In the genomic region with DNA sequence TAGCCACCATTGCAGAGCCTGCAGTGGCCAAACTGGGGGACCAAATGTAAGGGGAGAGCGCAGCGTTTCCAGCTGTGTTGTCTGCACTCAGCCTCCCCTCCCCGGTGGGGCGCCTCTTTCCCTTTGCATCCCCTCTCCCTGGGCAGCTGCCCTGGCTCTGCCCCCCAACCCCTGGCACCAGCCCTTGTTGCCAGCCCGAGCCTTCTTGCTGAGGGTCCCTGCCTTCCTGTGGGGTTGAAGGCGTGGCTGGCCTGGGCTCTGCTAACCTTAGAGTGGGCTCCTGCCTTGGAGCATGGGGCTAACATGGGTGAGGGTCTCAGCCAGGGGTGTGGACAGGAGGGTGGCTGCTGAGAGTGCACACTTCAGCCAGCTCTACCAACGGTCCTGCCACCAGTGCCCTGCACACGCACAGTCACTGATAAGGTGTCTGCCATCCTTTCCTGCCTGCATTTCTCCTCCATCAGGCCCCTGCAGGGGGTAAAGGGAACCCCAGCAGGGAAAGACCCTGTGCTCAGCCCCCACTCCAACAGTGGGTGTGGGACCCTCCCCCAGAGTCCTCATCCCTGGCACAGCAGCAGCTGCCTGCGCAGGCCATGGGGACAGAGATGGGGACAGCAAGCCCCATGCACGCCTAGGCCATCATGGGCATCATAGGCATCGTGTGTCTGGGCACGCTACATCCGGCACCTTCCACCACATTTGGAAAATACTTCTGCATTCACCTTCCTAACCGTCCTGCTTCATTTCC, we compare ENCODE assay signal across 1 cellular context.
TF ChIP-seq lines count a peak whose summit lies in the region.

No MANE protein-coding gene starts in this region.

TF ChIP-seq in GM23338, 12 proteins besides CTCF, POLR2A, EP300 and RAD21 (continued from another document):
- TF ChIP-seq, protein P1, sequence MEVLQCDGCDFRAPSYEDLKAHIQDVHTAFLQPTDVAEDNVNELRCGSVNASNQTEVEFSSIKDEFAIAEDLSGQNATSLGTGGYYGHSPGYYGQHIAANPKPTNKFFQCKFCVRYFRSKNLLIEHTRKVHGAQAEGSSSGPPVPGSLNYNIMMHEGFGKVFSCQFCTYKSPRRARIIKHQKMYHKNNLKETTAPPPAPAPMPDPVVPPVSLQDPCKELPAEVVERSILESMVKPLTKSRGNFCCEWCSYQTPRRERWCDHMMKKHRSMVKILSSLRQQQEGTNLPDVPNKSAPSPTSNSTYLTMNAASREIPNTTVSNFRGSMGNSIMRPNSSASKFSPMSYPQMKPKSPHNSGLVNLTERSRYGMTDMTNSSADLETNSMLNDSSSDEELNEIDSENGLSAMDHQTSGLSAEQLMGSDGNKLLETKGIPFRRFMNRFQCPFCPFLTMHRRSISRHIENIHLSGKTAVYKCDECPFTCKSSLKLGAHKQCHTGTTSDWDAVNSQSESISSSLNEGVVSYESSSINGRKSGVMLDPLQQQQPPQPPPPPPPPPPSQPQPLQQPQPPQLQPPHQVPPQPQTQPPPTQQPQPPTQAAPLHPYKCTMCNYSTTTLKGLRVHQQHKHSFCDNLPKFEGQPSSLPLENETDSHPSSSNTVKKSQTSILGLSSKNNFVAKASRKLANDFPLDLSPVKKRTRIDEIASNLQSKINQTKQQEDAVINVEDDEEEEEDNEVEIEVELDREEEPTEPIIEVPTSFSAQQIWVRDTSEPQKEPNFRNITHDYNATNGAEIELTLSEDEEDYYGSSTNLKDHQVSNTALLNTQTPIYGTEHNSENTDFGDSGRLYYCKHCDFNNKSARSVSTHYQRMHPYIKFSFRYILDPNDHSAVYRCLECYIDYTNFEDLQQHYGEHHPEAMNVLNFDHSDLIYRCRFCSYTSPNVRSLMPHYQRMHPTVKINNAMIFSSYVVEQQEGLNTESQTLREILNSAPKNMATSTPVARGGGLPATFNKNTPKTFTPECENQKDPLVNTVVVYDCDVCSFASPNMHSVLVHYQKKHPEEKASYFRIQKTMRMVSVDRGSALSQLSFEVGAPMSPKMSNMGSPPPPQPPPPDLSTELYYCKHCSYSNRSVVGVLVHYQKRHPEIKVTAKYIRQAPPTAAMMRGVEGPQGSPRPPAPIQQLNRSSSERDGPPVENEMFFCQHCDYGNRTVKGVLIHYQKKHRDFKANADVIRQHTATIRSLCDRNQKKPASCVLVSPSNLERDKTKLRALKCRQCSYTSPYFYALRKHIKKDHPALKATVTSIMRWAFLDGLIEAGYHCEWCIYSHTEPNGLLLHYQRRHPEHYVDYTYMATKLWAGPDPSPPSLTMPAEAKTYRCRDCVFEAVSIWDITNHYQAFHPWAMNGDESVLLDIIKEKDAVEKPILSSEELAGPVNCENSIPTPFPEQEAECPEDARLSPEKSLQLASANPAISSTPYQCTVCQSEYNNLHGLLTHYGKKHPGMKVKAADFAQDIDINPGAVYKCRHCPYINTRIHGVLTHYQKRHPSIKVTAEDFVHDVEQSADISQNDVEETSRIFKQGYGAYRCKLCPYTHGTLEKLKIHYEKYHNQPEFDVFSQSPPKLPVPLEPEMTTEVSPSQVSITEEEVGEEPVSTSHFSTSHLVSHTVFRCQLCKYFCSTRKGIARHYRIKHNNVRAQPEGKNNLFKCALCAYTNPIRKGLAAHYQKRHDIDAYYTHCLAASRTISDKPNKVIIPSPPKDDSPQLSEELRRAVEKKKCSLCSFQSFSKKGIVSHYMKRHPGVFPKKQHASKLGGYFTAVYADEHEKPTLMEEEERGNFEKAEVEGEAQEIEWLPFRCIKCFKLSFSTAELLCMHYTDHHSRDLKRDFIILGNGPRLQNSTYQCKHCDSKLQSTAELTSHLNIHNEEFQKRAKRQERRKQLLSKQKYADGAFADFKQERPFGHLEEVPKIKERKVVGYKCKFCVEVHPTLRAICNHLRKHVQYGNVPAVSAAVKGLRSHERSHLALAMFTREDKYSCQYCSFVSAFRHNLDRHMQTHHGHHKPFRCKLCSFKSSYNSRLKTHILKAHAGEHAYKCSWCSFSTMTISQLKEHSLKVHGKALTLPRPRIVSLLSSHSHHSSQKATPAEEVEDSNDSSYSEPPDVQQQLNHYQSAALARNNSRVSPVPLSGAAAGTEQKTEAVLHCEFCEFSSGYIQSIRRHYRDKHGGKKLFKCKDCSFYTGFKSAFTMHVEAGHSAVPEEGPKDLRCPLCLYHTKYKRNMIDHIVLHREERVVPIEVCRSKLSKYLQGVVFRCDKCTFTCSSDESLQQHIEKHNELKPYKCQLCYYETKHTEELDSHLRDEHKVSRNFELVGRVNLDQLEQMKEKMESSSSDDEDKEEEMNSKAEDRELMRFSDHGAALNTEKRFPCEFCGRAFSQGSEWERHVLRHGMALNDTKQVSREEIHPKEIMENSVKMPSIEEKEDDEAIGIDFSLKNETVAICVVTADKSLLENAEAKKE (CRISPR knock-in tag; IDR thresholded peaks at IDR 0.05), result no peak
